ENCODE assay signal across 18 cellular contexts in genomic region chr11:113022267-113022666, GRCh38.
DNase-seq lines count a peak whose midpoint lies in the region; ATAC-seq and TF ChIP-seq lines count a peak whose summit lies in the region.
"Had no signal": no experiment of that assay in that cellular context is flagged by ENCODE, and none has a peak within 500 bp of the region (broad histone marks: within the 10 kb centered on the region; RNA-seq: fewer than 3 reads in every experiment).

No MANE protein-coding gene starts in this region.

- H3K27ac ChIP-seq in RWPE1: no peak overlapping the region
- H3K27ac ChIP-seq: SJSA1 had no signal

- no peak overlapping the region for H3K4me3 Mint-ChIP-seq in glutamatergic neuron (ENCODE audit: unreplicated experiment)
- H3K4me3 Mint-ChIP-seq: CD4-positive, alpha-beta T cell had no signal

- no peaks in the 10 kb centered on the region for H3K36me3 ChIP-seq in BJ (ENCODE audit: control insufficient read depth, insufficient read depth, low read length)
- H3K36me3 ChIP-seq: SJSA1 had no signal

- H3K27me3 ChIP-seq in BJ (ENCODE audit: control insufficient read depth, insufficient read depth, low read length): no peaks in the 10 kb centered on the region
- H3K27me3 ChIP-seq: SJSA1 had no signal

- CTCF ChIA-PET in BJ (lab: Yijun Ruan, JAX): interaction anchor here (0.6 kb wide), 1 partner anchor 249 kb away, joined by 3 read pairs; no protein-coding TSS in a partner anchor
- CTCF ChIA-PET in RWPE1 (lab: Yijun Ruan, JAX): no interaction called here

- peaks cover 6% of the 10 kb centered on the region for H3K27me3 Mint-ChIP-seq in glutamatergic neuron (ENCODE audit: unreplicated experiment)

- POLR2A ChIA-PET in BJ (lab: Charles Lee) (no interaction called here), RWPE1 (lab: Yijun Ruan, JAX; ENCODE audit: low non-redundant PET) (no interaction called here)

- no peak for ATAC-seq in GM18909 (IDR thresholded peaks at IDR 0.05; ENCODE audit: poor library complexity, unreplicated experiment)

- DNase-seq in BJ (ENCODE audit: low read depth) (peak; percentile 51), GM04504 (ENCODE audit: low read depth) (peak; percentile 54), amniotic epithelial cell (ENCODE audit: low read depth) (peak; percentile 98), glutamatergic neuron (no peak), D341Med (ENCODE audit: low spot score) (no peak), RWPE1 (ENCODE audit: low spot score) (no peak)
- no peak for DNase-seq in activated CD8-positive, alpha-beta memory T cell treated with anti-CD3 and anti-CD28 coated beads for 24 hours
- DNase-seq: CD4-positive, alpha-beta T cell; DMS79; Karpas-422; MM.1S; NCI-H1417; NCI-H187 treated with DMSO at 0.1 percent for 48 hours; NCI-H446; NCI-H69; NK-92 treated with Interleukin-12 subunit alpha and Interleukin-12 subunit beta, amount 100 ng/mL, for 24 hours had no signal

- peaks cover 3% of the 10 kb centered on the region for H3K9me3 Mint-ChIP-seq in glutamatergic neuron (ENCODE audit: unreplicated experiment)

- peaks cover 70% of the 10 kb centered on the region for H3K4me1 Mint-ChIP-seq in glutamatergic neuron (ENCODE audit: low read depth, unreplicated experiment)

- no peak overlapping the region for H3K4me3 ChIP-seq in BJ (ENCODE audit: low read depth, low read length)
- H3K4me3 ChIP-seq: SJSA1 had no signal

- no peaks in the 10 kb centered on the region for H3K36me3 Mint-ChIP-seq in glutamatergic neuron (ENCODE audit: unreplicated experiment)

- H3K27ac Mint-ChIP-seq in glutamatergic neuron (ENCODE audit: unreplicated experiment): peak overlapping the region; percentile 64
- H3K27ac Mint-ChIP-seq: CD4-positive, alpha-beta T cell had no signal

- TF ChIP-seq CTCF in BJ (IDR thresholded peaks at IDR 0.05; ENCODE audit: insufficient read depth, low read depth, low read length): no peak
- TF ChIP-seq CTCF in glutamatergic neuron (IDR thresholded peaks at IDR 0.05; ENCODE audit: partially characterized antibody, unreplicated experiment): no peak
- no peak for TF ChIP-seq CTCF in RWPE1 (conservative IDR thresholded peaks at IDR 0.05; ENCODE audit: low read depth)

Comparison
In these comparisons a context has a peak if more than half of its experiments do, and no peak if none do; other contexts are left out.
1. DNase-seq: peak in BJ (single experiment), GM04504 (single experiment) and amniotic epithelial cell (single experiment); none in glutamatergic neuron (single experiment), D341Med (single experiment), RWPE1 (single experiment) and activated CD8-positive, alpha-beta memory T cell treated with anti-CD3 and anti-CD28 coated beads for 24 hours (single experiment).